ENCODE assay signal across 28 cellular contexts in genomic region chr9:137347928-137348327, GRCh38. TPM values are rescaled to one million over a fixed set of nuclear protein-coding genes. Genes with fewer than 3 reads are reported as not detected.
"Had no signal": no experiment of that assay in that cellular context is flagged by ENCODE, and none has a peak within 500 bp of the region (broad histone marks: within the 10 kb centered on the region; RNA-seq: fewer than 3 reads in every experiment).

No MANE protein-coding gene starts in this region.

- H3K4me3 Mint-ChIP-seq: immature natural killer cell; naive thymus-derived CD8-positive, alpha-beta T cell; nephron; neural crest cell; stimulated activated effector memory CD8-positive, alpha-beta T cell treated with anti-CD3 and anti-CD28 coated beads, Interleukin-12 subunit alpha, Interleukin-12 subunit beta, amount 100 ng/mL, for 72 hours; stimulated activated naive CD8-positive, alpha-beta T cell treated with anti-CD3 and anti-CD28 coated beads, Interleukin-15, Interleukin-2, amounts not matched to agents 100 ng/mL and 50 ng/mL, for 24 hours; type B pancreatic cell had no signal

- H3K4me1 Mint-ChIP-seq: immature natural killer cell; naive thymus-derived CD8-positive, alpha-beta T cell; nephron; neural crest cell; stimulated activated effector memory CD8-positive, alpha-beta T cell treated with anti-CD3 and anti-CD28 coated beads, Interleukin-12 subunit alpha, Interleukin-12 subunit beta, amount 100 ng/mL, for 72 hours had no signal

- H3K9me3 ChIP-seq: neutrophil, ovary, prostate gland had no signal

- H3K36me3 Mint-ChIP-seq: stimulated activated effector memory CD8-positive, alpha-beta T cell treated with anti-CD3 and anti-CD28 coated beads, Interleukin-12 subunit alpha, Interleukin-12 subunit beta, amount 100 ng/mL, for 72 hours; type B pancreatic cell had no signal

- H3K4me3 ChIP-seq: left lung, lower lobe of right lung, ovary, prostate gland, sigmoid colon, spleen, tibial nerve, uterus had no signal

- DNase-seq: hippocampal formation; immature natural killer cell; kidney; left colon; left lung; lower lobe of right lung; mammary epithelial cell; mesenchymal stem cell; naive thymus-derived CD8-positive, alpha-beta T cell; occipital lobe; ovary; retina; sigmoid colon; small intestine; spleen; stimulated activated CD4-positive, alpha-beta T cell treated with anti-CD3 and anti-CD28 coated beads, Interleukin-4, amount 100 ng/mL, for 24 hours; stimulated activated naive CD4-positive, alpha-beta T cell; substantia nigra; uterus had no signal

- H3K27ac Mint-ChIP-seq: immature natural killer cell; naive thymus-derived CD8-positive, alpha-beta T cell; nephron; stimulated activated effector memory CD8-positive, alpha-beta T cell treated with anti-CD3 and anti-CD28 coated beads, Interleukin-12 subunit alpha, Interleukin-12 subunit beta, amount 100 ng/mL, for 72 hours; stimulated activated naive CD8-positive, alpha-beta T cell treated with anti-CD3 and anti-CD28 coated beads, Interleukin-15, Interleukin-2, amounts not matched to agents 100 ng/mL and 50 ng/mL, for 24 hours; type B pancreatic cell had no signal

- H3K9me3 Mint-ChIP-seq: neural crest cell; stimulated activated effector memory CD8-positive, alpha-beta T cell treated with anti-CD3 and anti-CD28 coated beads, Interleukin-12 subunit alpha, Interleukin-12 subunit beta, amount 100 ng/mL, for 72 hours; stimulated activated naive CD8-positive, alpha-beta T cell treated with anti-CD3 and anti-CD28 coated beads, Interleukin-15, Interleukin-2, amounts not matched to agents 100 ng/mL and 50 ng/mL, for 24 hours; type B pancreatic cell had no signal

- H3K36me3 ChIP-seq: neutrophil, ovary, uterus had no signal

- H3K4me1 ChIP-seq: prostate gland, sigmoid colon, tibial nerve, uterus had no signal

- H3K27me3 ChIP-seq: left lung, neutrophil, ovary, sigmoid colon, spleen, tibial nerve, uterus had no signal

- H3K27me3 Mint-ChIP-seq: naive thymus-derived CD8-positive, alpha-beta T cell; stimulated activated naive CD8-positive, alpha-beta T cell treated with anti-CD3 and anti-CD28 coated beads, Interleukin-15, Interleukin-2, amounts not matched to agents 100 ng/mL and 50 ng/mL, for 24 hours; type B pancreatic cell had no signal

- ATAC-seq: left colon; left lung; lower lobe of right lung; naive thymus-derived CD8-positive, alpha-beta T cell; right cardiac atrium; stimulated activated effector memory CD8-positive, alpha-beta T cell treated with anti-CD3 and anti-CD28 coated beads, Interleukin-12 subunit alpha, Interleukin-12 subunit beta, amount 100 ng/mL, for 72 hours had no signal

- H3K27ac ChIP-seq: left lung, lower lobe of right lung, neutrophil, ovary, prostate gland, sigmoid colon, spleen, tibial nerve, uterus had no signal

RNA-seq across cellular contexts. Expression of gene NRARP, which starts 45.9 kb away (rescaled TPM):
- polyA plus RNA-seq: naive thymus-derived CD8-positive, alpha-beta T cell had no signal
